Comparison of ENCODE assay signal across 8 cellular contexts in the genomic region with DNA sequence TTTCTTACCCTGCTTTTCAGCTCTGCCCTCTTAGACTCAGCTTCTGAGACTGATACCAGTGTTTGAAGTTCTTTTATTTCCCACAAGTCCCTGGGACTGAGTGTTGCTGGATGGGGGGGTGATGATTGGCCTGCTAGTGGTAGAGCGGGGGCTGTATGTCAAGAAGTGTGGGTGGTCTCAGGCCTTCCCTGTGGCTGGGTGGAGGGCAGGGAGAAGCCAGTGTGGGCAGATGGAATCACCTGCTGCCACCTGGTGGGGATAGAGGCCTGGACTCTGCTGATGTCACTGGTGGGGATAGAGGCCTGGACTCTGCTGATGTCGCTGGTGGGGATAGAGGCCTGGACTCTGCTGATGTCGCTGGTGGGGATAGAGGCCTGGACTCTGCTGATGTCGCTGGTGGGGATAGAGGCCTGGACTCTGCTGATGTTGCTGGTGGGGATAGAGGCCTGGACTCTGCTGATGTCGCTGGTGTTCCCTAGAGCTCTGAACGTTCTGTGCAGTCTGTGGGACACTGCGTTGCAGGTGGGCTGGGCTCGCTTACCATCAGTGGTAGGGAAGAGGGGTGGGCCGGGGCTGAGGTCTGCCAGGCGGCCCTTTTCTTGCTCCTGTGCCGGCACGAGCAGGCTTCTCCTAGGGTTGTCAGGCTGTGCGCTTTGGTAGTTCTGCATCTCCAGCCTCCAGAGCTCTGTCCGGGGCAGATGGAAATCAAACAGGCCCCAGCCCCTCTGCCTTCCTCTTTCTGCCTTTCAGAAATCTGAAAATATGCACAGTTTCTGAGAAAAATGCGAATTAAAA.
DNase-seq lines count a peak whose midpoint lies in the region; ATAC-seq and TF ChIP-seq lines count a peak whose summit lies in the region.

No MANE protein-coding gene starts in this region.

- H3K4me1 Mint-ChIP-seq in T-helper 17 cell, result peaks cover 44% of the 10 kb centered on the region

- H3K36me3 ChIP-seq in uterus, result no peaks in the 10 kb centered on the region

- H3K27ac Mint-ChIP-seq in T-helper 17 cell, result peak overlapping the region; percentile 75

- H3K4me3 ChIP-seq in uterus, result no peak overlapping the region

- DNase-seq in GDM1 (lab: John Stamatoyannopoulos, UW), result peak; percentile 23
- peak in 2 of 3 donors; percentile 17 to 21 for DNase-seq in T-helper 17 cell
- DNase-seq in myocyte (ENCODE audit: low read depth), result peak; percentile 55
- no peak for DNase-seq in uterus
- no peak for DNase-seq in ecto neural progenitor cell (ENCODE audit: low spot score)

- intact Hi-C loops in uterus (cut with DNase I; ENCODE audit: low total_unique reads), result loop anchor here (10.0 kb wide), 1 partner anchor 52 kb away; no protein-coding TSS in a partner anchor

- H3K27me3 ChIP-seq in uterus, result no peaks in the 10 kb centered on the region

- H3K27ac ChIP-seq in cingulate gyrus (ENCODE audit: low read depth, low read length) (peak overlapping the region; percentile 54), uterus (peak overlapping the region; percentile 18 to 38)

- peak; percentile 53 for ATAC-seq in HG03045 (IDR thresholded peaks at IDR 0.05; ENCODE audit: unreplicated experiment)
- ATAC-seq in T-helper 17 cell, result peak; percentile 66
- ATAC-seq in GM21390 (IDR thresholded peaks at IDR 0.05; ENCODE audit: unreplicated experiment), result no peak

- H3K9me3 ChIP-seq in T-helper 17 cell (ENCODE audit: control insufficient read depth, low read length, poor library complexity, severe bottlenecking) (no peaks in the 10 kb centered on the region), uterus (no peaks in the 10 kb centered on the region)

- TF ChIP-seq CTCF in uterus (IDR thresholded peaks at IDR 0.05), result peak; percentile 19 to 44 (median 40)

- no peaks in the 10 kb centered on the region for H3K4me1 ChIP-seq in uterus

- H3K36me3 Mint-ChIP-seq in T-helper 17 cell (ENCODE audit: low read depth), result no peaks in the 10 kb centered on the region

- H3K27me3 Mint-ChIP-seq in T-helper 17 cell, result no peaks in the 10 kb centered on the region

- no peak overlapping the region for H3K4me3 Mint-ChIP-seq in T-helper 17 cell

- no peak for TF ChIP-seq POLR2A in uterus (IDR thresholded peaks at IDR 0.05)

Comparison
In these comparisons a context has a peak if more than half of its experiments do, and no peak if none do; other contexts are left out.
1. DNase-seq: peak in GDM1 (single experiment), T-helper 17 cell (2 of 3) and myocyte (single experiment); none in uterus (0 of 2) and ecto neural progenitor cell (single experiment).